10 cellular contexts compared by ENCODE assay signal in genomic region chr14:74613211-74613914, GRCh38. TPM values are rescaled to one million over a fixed set of nuclear protein-coding genes. Genes with fewer than 3 reads are reported as not detected.
DNase-seq lines count a peak whose midpoint lies in the region; ATAC-seq and TF ChIP-seq lines count a peak whose summit lies in the region.
"Had no signal": no experiment of that assay in that cellular context is flagged by ENCODE, and none has a peak within 500 bp of the region (broad histone marks: within the 10 kb centered on the region; RNA-seq: fewer than 3 reads in every experiment).

No MANE protein-coding gene starts in this region.

- H3K36me3 Mint-ChIP-seq in activated CD4-positive, alpha-beta T cell treated with anti-CD3 and anti-CD28 coated beads, Interleukin-2, amount 10 ng/mL, durations not matched to agents 24 days and 14 days (ENCODE audit: low read depth) = no peaks in the 10 kb centered on the region

- intact Hi-C loops in activated CD4-positive, alpha-beta T cell treated with anti-CD3 and anti-CD28 coated beads, Interleukin-2, amount 10 ng/mL, durations not matched to agents 24 days and 14 days (cut with micrococcal nuclease) = loop anchor here (5.0 kb wide), 3 partner anchors 99 to 251 kb away; partner anchors contain the start of genes AREL1, FCF1, ISCA2 and NPC2
- intact Hi-C loops in gastrocnemius medialis (cut with DNase I; ENCODE audit: low total_unique reads) = loop anchor here (5.0 kb wide), 2 partner anchors 66 to 251 kb away; no protein-coding TSS in a partner anchor

- peaks cover 36% of the 10 kb centered on the region for H3K4me1 Mint-ChIP-seq in activated CD4-positive, alpha-beta T cell treated with anti-CD3 and anti-CD28 coated beads, Interleukin-2, amount 10 ng/mL, durations not matched to agents 24 days and 14 days

- peak overlapping the region; percentile 1 for H3K27ac Mint-ChIP-seq in activated CD4-positive, alpha-beta T cell treated with anti-CD3 and anti-CD28 coated beads, Interleukin-2, amount 10 ng/mL, durations not matched to agents 24 days and 14 days

- in situ Hi-C loops in gastrocnemius medialis (cut with MboI; ENCODE audit: low sequenced_read_pairs in 4 of 4) = no loop called here

- H3K9ac ChIP-seq in fibroblast of lung (ENCODE audit: insufficient read depth, low read length) = no peak overlapping the region

- peaks cover 37% of the 10 kb centered on the region for H3K4me1 ChIP-seq in fibroblast of lung (ENCODE audit: control insufficient read depth, extremely low read depth, insufficient read depth, low read length)
- H3K4me1 ChIP-seq in gastrocnemius medialis = peaks cover 7 to 10% of the 10 kb centered on the region in 2 donors
- H3K4me1 ChIP-seq: prostate gland had no signal

- no peak for TF ChIP-seq POLR2A in gastrocnemius medialis (IDR thresholded peaks at IDR 0.05)

- ATAC-seq in gastrocnemius medialis (no peak), HG03439 (IDR thresholded peaks at IDR 0.05; ENCODE audit: unreplicated experiment) (no peak), GM19397 (IDR thresholded peaks at IDR 0.05; ENCODE audit: unreplicated experiment) (no peak)

- peaks cover 46% of the 10 kb centered on the region for H3K79me2 ChIP-seq in fibroblast of lung (ENCODE audit: control insufficient read depth, insufficient read depth, low read length)

- H3K36me3 ChIP-seq in fibroblast of lung (ENCODE audit: control insufficient read depth, insufficient read depth, low read length) (peaks cover 2% of the 10 kb centered on the region), gastrocnemius medialis (no peaks in the 10 kb centered on the region)
- H3K36me3 ChIP-seq: colonic mucosa, prostate gland had no signal

- peak overlapping the region; percentile 52 for H3K4me2 ChIP-seq in fibroblast of lung (ENCODE audit: extremely low read depth, insufficient read depth, low read length)

- POLR2A ChIA-PET in RWPE1 (lab: Yijun Ruan, JAX; ENCODE audit: low non-redundant PET) = interaction anchor here (0.6 kb wide), 1 partner anchor 68 kb away, joined by 3 read pairs; no protein-coding TSS in a partner anchor

- H3K9me3 Mint-ChIP-seq in activated CD4-positive, alpha-beta T cell treated with anti-CD3 and anti-CD28 coated beads, Interleukin-2, amount 10 ng/mL, durations not matched to agents 24 days and 14 days = no peaks in the 10 kb centered on the region

- DNase-seq in activated CD4-positive, alpha-beta T cell treated with anti-CD3 and anti-CD28 coated beads, Interleukin-2, amount 10 ng/mL, durations not matched to agents 24 days and 14 days = no peak
- DNase-seq in activated CD4-positive, alpha-beta T cell treated with anti-CD3 and anti-CD28 coated beads, Interleukin-2, amount 50 U/mL, for 1 hour = no peak
- DNase-seq in RWPE1 (ENCODE audit: low spot score) (no peak), fibroblast of lung (ENCODE audit: low read depth in 2 of 2) (no peak), gastrocnemius medialis (no peak), middle frontal gyrus (ENCODE audit: extremely low spot score, low spot score) (no peak)

- peak overlapping the region; percentile 61 for H3K4me3 Mint-ChIP-seq in activated CD4-positive, alpha-beta T cell treated with anti-CD3 and anti-CD28 coated beads, Interleukin-2, amount 10 ng/mL, durations not matched to agents 24 days and 14 days

- H3K9me3 ChIP-seq in fibroblast of lung (ENCODE audit: control insufficient read depth, insufficient read depth, low read depth, low read length) = no peaks in the 10 kb centered on the region
- no peaks in the 10 kb centered on the region for H3K9me3 ChIP-seq in gastrocnemius medialis
- H3K9me3 ChIP-seq: colonic mucosa, prostate gland had no signal

- no peaks in the 10 kb centered on the region for H4K20me1 ChIP-seq in fibroblast of lung (ENCODE audit: control insufficient read depth, extremely low read depth, insufficient read depth, low read length)

- peak overlapping the region in 1 of 4 experiments; percentile 41 for H3K4me3 ChIP-seq in fibroblast of lung (replicated peaks in 1 of 4; ENCODE audit: control extremely low read depth in 1 of 4, insufficient read depth in 1 of 4, low read depth in 3 of 4, low read length in 4 of 4)
- no peak overlapping the region for H3K4me3 ChIP-seq in gastrocnemius medialis

- no peak for TF ChIP-seq CTCF in RWPE1 (conservative IDR thresholded peaks at IDR 0.05; ENCODE audit: low read depth)
- no peak for TF ChIP-seq CTCF in fibroblast of lung (conservative IDR thresholded peaks at IDR 0.05 in 1 of 2, IDR thresholded peaks at IDR 0.05 in 1 of 2; ENCODE audit: low read depth in 1 of 2, low read length in 2 of 2)
- no peak for TF ChIP-seq CTCF in gastrocnemius medialis (IDR thresholded peaks at IDR 0.05 in 4 of 5, conservative IDR thresholded peaks at IDR 0.05 in 1 of 5)

- CTCF ChIA-PET in RWPE1 (lab: Yijun Ruan, JAX) = interaction anchor here (0.5 to 2.7 kb wide), 19 partner anchors 8 to 476 kb away, joined by 3 to 15 read pairs (median 4); partner anchors contain the start of genes AREL1 and YLPM1

- H3K27me3 ChIP-seq in fibroblast of lung (ENCODE audit: control insufficient read depth, insufficient read depth, low read length) = no peaks in the 10 kb centered on the region
- H3K27me3 ChIP-seq in gastrocnemius medialis = peaks cover 16 to 37% (median 17%) of the 10 kb centered on the region in 3 donors

- peaks cover 45% of the 10 kb centered on the region for H3K27me3 Mint-ChIP-seq in activated CD4-positive, alpha-beta T cell treated with anti-CD3 and anti-CD28 coated beads, Interleukin-2, amount 10 ng/mL, durations not matched to agents 24 days and 14 days

- H2AFZ ChIP-seq in fibroblast of lung (ENCODE audit: low read length) = no peak overlapping the region

- peak overlapping the region; percentile 84 for H3K27ac ChIP-seq in RWPE1
- peak overlapping the region; percentile 22 for H3K27ac ChIP-seq in fibroblast of lung (ENCODE audit: insufficient read depth, low read length)
- H3K27ac ChIP-seq in gastrocnemius medialis = peak overlapping the region in 3 of 4 donors; percentile 19 to 34 (median 33)
- H3K27ac ChIP-seq: colonic mucosa, prostate gland had no signal

RNA-seq across cellular contexts. Expression of gene LTBP2, which starts 1.3 kb away (rescaled TPM):
- 0.05 TPM in 1 of 2 replicates, not detected in the other for total RNA-seq in activated CD4-positive, alpha-beta T cell treated with anti-CD3 and anti-CD28 coated beads, Interleukin-2, amount 10 ng/mL, durations not matched to agents 24 days and 14 days
- 243 and 514 TPM in 2 replicates for total RNA-seq in fibroblast of lung
- polyA plus RNA-seq in fibroblast of lung = 108 and 112 TPM in 2 replicates
- 184 and 214 TPM in 2 replicates for polyA plus RNA-seq in fibroblast of lung (2012)
- 328 and 406 TPM in 2 replicates for polyA minus RNA-seq in fibroblast of lung (ENCODE audit: low replicate concordance)
- total RNA-seq in gastrocnemius medialis = 10 to 100 TPM; 19.8 to 51.9 (median 28.8) TPM

Comparison
In these comparisons a context has a peak if more than half of its experiments do, and no peak if none do; other contexts are left out.
1. H3K27ac ChIP-seq: peak in every context shown above with its lines; median percentile 84 in RWPE1; 33 in gastrocnemius medialis; 22 in fibroblast of lung.
2. RNA of gene LTBP2, which starts 1.3 kb away (total RNA-seq): 243 to 514 TPM in fibroblast of lung and 19.8 to 51.9 TPM in gastrocnemius medialis; 0.05 TPM in activated CD4-positive, alpha-beta T cell treated with anti-CD3 and anti-CD28 coated beads, Interleukin-2, amount 10 ng/mL, durations not matched to agents 24 days and 14 days; every median in the first group is over 10 times any median in the second.